Comparison of ENCODE assay signal across 8 cellular contexts in the genomic region with DNA sequence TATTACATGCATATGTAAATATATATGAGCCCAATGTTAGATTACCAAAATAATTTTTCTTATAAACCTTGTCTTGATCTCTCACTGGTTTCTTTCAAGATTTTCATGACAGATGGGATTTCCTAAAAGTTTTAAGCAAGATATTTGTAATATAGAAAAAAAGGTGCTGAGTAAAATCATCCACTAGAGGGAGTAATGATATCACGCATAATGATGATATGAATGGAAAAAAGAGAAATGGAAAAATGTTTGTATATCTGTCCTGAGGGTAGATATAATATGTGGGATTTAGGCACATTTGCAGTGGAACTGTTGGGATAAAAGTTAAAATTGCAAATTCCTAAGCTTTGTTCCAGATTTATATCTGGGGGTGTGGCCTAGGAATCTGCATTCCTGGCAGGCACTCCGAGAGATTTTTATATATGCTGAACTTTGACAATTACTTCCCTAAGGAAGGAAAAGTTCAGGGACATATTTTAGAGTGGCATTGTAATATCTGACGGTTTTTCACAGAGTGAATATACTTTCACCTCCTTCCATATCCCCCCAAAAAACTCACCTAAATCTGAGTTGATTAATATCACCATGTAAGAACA.
DNase-seq lines count a peak whose midpoint lies in the region; ATAC-seq and TF ChIP-seq lines count a peak whose summit lies in the region.

No MANE protein-coding gene starts in this region.

- H3K27ac Mint-ChIP-seq in CD4-positive, alpha-beta T cell, result no peak overlapping the region

- no peak overlapping the region for H3K27ac ChIP-seq in CD4-positive, alpha-beta T cell (ENCODE audit: low read depth, low read length)
- H3K27ac ChIP-seq in WERI-Rb-1, result no peak overlapping the region

- H3K9me3 Mint-ChIP-seq in CD4-positive, alpha-beta T cell, result peaks cover 4% of the 10 kb centered on the region

- H3K4me1 Mint-ChIP-seq in CD4-positive, alpha-beta T cell (ENCODE audit: low read depth), result peaks cover 58% of the 10 kb centered on the region

- ATAC-seq in CD4-positive, alpha-beta T cell (ENCODE audit: poor library complexity), result no peak
- ATAC-seq in HG02588 (IDR thresholded peaks at IDR 0.05; ENCODE audit: unreplicated experiment), result no peak

- no peak overlapping the region for H3K4me3 ChIP-seq in WERI-Rb-1 (ENCODE audit: low read depth, low read length)
- H3K4me3 ChIP-seq in kidney epithelial cell (ENCODE audit: low read depth, low read length), result no peak overlapping the region

- H3K36me3 ChIP-seq in WERI-Rb-1, result no peaks in the 10 kb centered on the region
- H3K36me3 ChIP-seq in kidney epithelial cell (ENCODE audit: control insufficient read depth, insufficient read depth, low read length), result no peaks in the 10 kb centered on the region

- H3K36me3 Mint-ChIP-seq in CD4-positive, alpha-beta T cell (ENCODE audit: low read depth), result peaks cover 15% of the 10 kb centered on the region

- no peak overlapping the region for H3K4me3 Mint-ChIP-seq in CD4-positive, alpha-beta T cell

- peak; percentile 94 for TF ChIP-seq CTCF in CD4-positive, alpha-beta T cell (IDR thresholded peaks at IDR 0.05)
- peak; percentile 10; the same call in 1 of the 2 replicates for TF ChIP-seq CTCF in WERI-Rb-1 (IDR thresholded peaks at IDR 0.05; ENCODE audit: low read depth, low read length)
- peak; percentile 44 for TF ChIP-seq CTCF in kidney epithelial cell (IDR thresholded peaks at IDR 0.05; ENCODE audit: insufficient read depth, low read length, poor library complexity, severe bottlenecking)

- intact Hi-C loops in CD4-positive, alpha-beta T cell (cut with DNase I, micrococcal nuclease), result loop anchor here (1.0 to 10.0 kb wide), 8 partner anchors 24 to 1540 kb away; no protein-coding TSS in a partner anchor

- POLR2A ChIA-PET in CD4-positive, alpha-beta T cell (lab: Charles Lee), result interaction anchor here (0.6 kb wide), 1 partner anchor 124 kb away, joined by 3 read pairs; no protein-coding TSS in a partner anchor

- in situ Hi-C loops in KBM-7 (cut with MboI; ENCODE audit: low pct_unique_long_range_greater_than_20kb, low sequenced_read_pairs), result loop anchor here (10.0 kb wide), 1 partner anchor 120 kb away; no protein-coding TSS in a partner anchor

- no peaks in the 10 kb centered on the region for H3K27me3 ChIP-seq in CD4-positive, alpha-beta T cell (ENCODE audit: control insufficient read depth, insufficient read depth, low read length)
- H3K27me3 ChIP-seq in WERI-Rb-1 (ENCODE audit: insufficient read depth, low read depth, severe bottlenecking) (no peaks in the 10 kb centered on the region), kidney epithelial cell (ENCODE audit: control insufficient read depth, insufficient read depth, low read length) (no peaks in the 10 kb centered on the region)

- DNase-seq in CD4-positive, alpha-beta T cell, result no peak
- DNase-seq in KBM-7, result peak; percentile 68
- DNase-seq in WERI-Rb-1, result no peak
- DNase-seq in kidney epithelial cell (ENCODE audit: low read depth), result no peak
- no peak for DNase-seq in mucosa of gallbladder (ENCODE audit: low spot score)
- no peak for DNase-seq in activated T-cell treated with anti-CD3 and anti-CD28 coated beads, Interleukin-2, amount 50 U/mL, for 48 hours
- no peak for DNase-seq in activated gamma-delta T cell (lab: John Stamatoyannopoulos, UW)

- H3K9me3 ChIP-seq in CD4-positive, alpha-beta T cell (ENCODE audit: control insufficient read depth, low read length), result no peaks in the 10 kb centered on the region
- no peaks in the 10 kb centered on the region for H3K9me3 ChIP-seq in WERI-Rb-1 (ENCODE audit: severe bottlenecking)

- CTCF ChIA-PET in CD4-positive, alpha-beta T cell (lab: Charles Lee), result interaction anchor here (1.7 kb wide), 1 partner anchor 126 kb away, joined by 3 read pairs; no protein-coding TSS in a partner anchor

- H3K27me3 Mint-ChIP-seq in CD4-positive, alpha-beta T cell, result no peaks in the 10 kb centered on the region

Comparison
In these comparisons a context has a peak if more than half of its experiments do, and no peak if none do; other contexts are left out.
1. CTCF ChIP-seq: peak in every context shown above with its lines; median percentile 94 in CD4-positive, alpha-beta T cell; 44 in kidney epithelial cell; 10 in WERI-Rb-1.